Comparison of ENCODE assay signal across 1 cellular context in the genomic region with DNA sequence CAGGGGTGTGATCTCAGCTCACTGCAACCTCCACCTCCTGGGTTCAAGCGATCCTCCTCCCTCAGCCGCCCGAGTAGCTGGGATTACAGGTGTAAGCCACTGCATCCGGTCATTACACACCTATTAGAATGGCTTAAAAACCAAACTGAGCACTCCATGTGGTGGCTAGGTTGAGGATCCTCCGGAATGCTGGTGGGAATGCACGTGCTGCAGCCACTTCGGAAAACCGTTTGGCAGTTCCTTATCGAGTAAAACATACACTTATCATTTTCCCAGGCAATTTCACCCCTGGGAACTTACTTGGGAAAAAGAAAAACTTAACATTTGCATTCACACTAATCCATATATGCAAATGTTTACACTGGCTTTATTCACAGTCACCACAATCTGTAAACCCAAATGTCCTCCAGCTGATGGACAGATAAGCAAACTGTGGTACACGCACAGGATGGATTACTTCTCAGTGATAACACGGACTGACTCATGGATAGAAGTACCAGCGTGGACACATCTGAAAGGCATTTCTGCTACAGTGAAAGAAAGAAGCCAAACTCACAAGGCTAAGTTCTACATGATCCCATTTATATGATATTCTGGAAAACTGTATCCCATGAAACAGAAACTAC.
TF ChIP-seq lines count a peak whose summit lies in the region.

No MANE protein-coding gene starts in this region.

TF ChIP-seq in K562, 482 proteins besides CTCF, POLR2A, EP300 and RAD21 (continued from another document and continues in another):
- TF ChIP-seq OTX1 (CRISPR knock-in tag; IDR thresholded peaks at IDR 0.05) (no peak), IFI16 (CRISPR knock-in tag; IDR thresholded peaks at IDR 0.05) (no peak), ETS1 (conservative IDR thresholded peaks at IDR 0.05; ENCODE audit: control insufficient read depth, low read depth, low read length) (no peak), HMGN3 (IDR thresholded peaks at IDR 0.05; ENCODE audit: borderline replicate concordance, extremely low read depth, insufficient read length, low read depth, low read length) (no peak), PRDM10 (IDR thresholded peaks at IDR 0.05; ENCODE audit: partially characterized antibody) (no peak), NFRKB (IDR thresholded peaks at IDR 0.05; ENCODE audit: low read depth) (no peak), ZNF133 (CRISPR knock-in tag; IDR thresholded peaks at IDR 0.05) (no peak), ZC3H11A (IDR thresholded peaks at IDR 0.05; ENCODE audit: low read depth, low read length) (no peak), POLR2B (IDR thresholded peaks at IDR 0.05; ENCODE audit: low read depth, partially characterized antibody) (no peak), TAF9B (IDR thresholded peaks at IDR 0.05; ENCODE audit: partially characterized antibody) (no peak), SP1 (CRISPR knock-in tag; IDR thresholded peaks at IDR 0.05) (no peak), MAZ (CRISPR knock-in tag; conservative IDR thresholded peaks at IDR 0.05 in 1 of 2, IDR thresholded peaks at IDR 0.05 in 1 of 2) (no peak), TCF7L2 (IDR thresholded peaks at IDR 0.05; ENCODE audit: low read depth, low read length) (no peak), CHAMP1 (IDR thresholded peaks at IDR 0.05) (no peak), ZFP30 (CRISPR knock-in tag; IDR thresholded peaks at IDR 0.05; ENCODE audit: borderline replicate concordance) (no peak), MYC (IDR thresholded peaks at IDR 0.05; ENCODE audit: low read depth, low read length) (peak; percentile 51; the same call in 1 of the 2 replicates), MYC (CRISPR knock-in tag; IDR thresholded peaks at IDR 0.05; ENCODE audit: borderline replicate concordance, low read depth) (no peak), SREBF2 (CRISPR knock-in tag; IDR thresholded peaks at IDR 0.05) (no peak), RCOR1 (IDR thresholded peaks at IDR 0.05; ENCODE audit: borderline replicate concordance in 1 of 2, low read depth in 2 of 2, low read length in 2 of 2) (peak in 1 of 2 experiments; percentile 92; a peak in 2 of 4 replicates), GATAD2A (IDR thresholded peaks at IDR 0.05) (0 out of 2 replicates have a peak, but pooled peaks have one; percentile 31), ZNF3 (CRISPR knock-in tag; IDR thresholded peaks at IDR 0.05) (no peak), DPF2 (IDR thresholded peaks at IDR 0.05) (peak; percentile 86), SMARCA4 (IDR thresholded peaks at IDR 0.05) (peak; percentile 88), CBX5 (IDR thresholded peaks at IDR 0.05; ENCODE audit: borderline replicate concordance, low read depth) (no peak), ZNF655 (CRISPR knock-in tag; IDR thresholded peaks at IDR 0.05) (no peak), MAFK (IDR thresholded peaks at IDR 0.05; ENCODE audit: low read length) (no peak), TFE3 (CRISPR knock-in tag; IDR thresholded peaks at IDR 0.05) (no peak), MCM2 (IDR thresholded peaks at IDR 0.05; ENCODE audit: low read depth) (no peak), CHCHD3 (CRISPR knock-in tag; IDR thresholded peaks at IDR 0.05) (no peak), SIN3B (IDR thresholded peaks at IDR 0.05; ENCODE audit: low read depth) (no peak), ZNF444 (CRISPR knock-in tag; IDR thresholded peaks at IDR 0.05) (no peak), COPS2 (conservative IDR thresholded peaks at IDR 0.05) (no peak), SRSF7 (optimal IDR thresholded peaks at IDR 0.05; ENCODE audit: low read depth, low read length) (no peak), MECOM (CRISPR knock-in tag; IDR thresholded peaks at IDR 0.05) (no peak), ELF1 (tag; IDR thresholded peaks at IDR 0.05) (no peak), ATF2 (CRISPR knock-in tag; IDR thresholded peaks at IDR 0.05) (no peak), ILF3 (IDR thresholded peaks at IDR 0.05; ENCODE audit: borderline replicate concordance) (no peak), NFIC (IDR thresholded peaks at IDR 0.05) (0 out of 2 replicates have a peak, but pooled peaks have one; percentile 11), GABPB1 (CRISPR knock-in tag; IDR thresholded peaks at IDR 0.05) (0 out of 2 replicates have a peak, but pooled peaks have one; percentile 25), BCOR (IDR thresholded peaks at IDR 0.05) (no peak), ZNF232 (CRISPR knock-in tag; IDR thresholded peaks at IDR 0.05) (no peak), FIP1L1 (IDR thresholded peaks at IDR 0.05; ENCODE audit: low read depth, low read length, poor library complexity, severe bottlenecking) (no peak), PKNOX1 (IDR thresholded peaks at IDR 0.05) (peak; percentile 49), ZNF253 (CRISPR knock-in tag; conservative IDR thresholded peaks at IDR 0.05) (no peak), TRIM24 (IDR thresholded peaks at IDR 0.05) (no peak), FOS (IDR thresholded peaks at IDR 0.05; ENCODE audit: extremely low read depth, insufficient read length) (no peak), HCFC1 (IDR thresholded peaks at IDR 0.05; ENCODE audit: low read depth, low read length) (no peak)
- TF ChIP-seq, protein P1, sequence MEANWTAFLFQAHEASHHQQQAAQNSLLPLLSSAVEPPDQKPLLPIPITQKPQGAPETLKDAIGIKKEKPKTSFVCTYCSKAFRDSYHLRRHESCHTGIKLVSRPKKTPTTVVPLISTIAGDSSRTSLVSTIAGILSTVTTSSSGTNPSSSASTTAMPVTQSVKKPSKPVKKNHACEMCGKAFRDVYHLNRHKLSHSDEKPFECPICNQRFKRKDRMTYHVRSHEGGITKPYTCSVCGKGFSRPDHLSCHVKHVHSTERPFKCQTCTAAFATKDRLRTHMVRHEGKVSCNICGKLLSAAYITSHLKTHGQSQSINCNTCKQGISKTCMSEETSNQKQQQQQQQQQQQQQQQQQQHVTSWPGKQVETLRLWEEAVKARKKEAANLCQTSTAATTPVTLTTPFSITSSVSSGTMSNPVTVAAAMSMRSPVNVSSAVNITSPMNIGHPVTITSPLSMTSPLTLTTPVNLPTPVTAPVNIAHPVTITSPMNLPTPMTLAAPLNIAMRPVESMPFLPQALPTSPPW (CRISPR knock-in tag; IDR thresholded peaks at IDR 0.05), result no peak
- TF ChIP-seq, protein P2, sequence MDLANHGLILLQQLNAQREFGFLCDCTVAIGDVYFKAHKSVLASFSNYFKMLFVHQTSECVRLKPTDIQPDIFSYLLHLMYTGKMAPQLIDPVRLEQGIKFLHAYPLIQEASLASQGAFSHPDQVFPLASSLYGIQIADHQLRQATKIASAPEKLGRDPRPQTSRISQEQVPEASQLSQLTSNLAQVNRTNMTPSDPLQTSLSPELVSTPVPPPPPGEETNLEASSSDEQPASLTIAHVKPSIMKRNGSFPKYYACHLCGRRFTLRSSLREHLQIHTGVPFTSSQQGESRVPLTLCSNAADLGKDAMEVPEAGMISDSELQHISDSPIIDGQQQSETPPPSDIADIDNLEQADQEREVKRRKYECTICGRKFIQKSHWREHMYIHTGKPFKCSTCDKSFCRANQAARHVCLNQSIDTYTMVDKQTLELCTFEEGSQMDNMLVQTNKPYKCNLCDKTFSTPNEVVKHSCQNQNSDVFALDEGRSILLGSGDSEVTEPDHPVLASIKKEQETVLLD (IDR thresholded peaks at IDR 0.05), result no peak
